Comparison of ENCODE assay signal across 2 cellular contexts in genomic region chr1:213977486-213977842, GRCh38.
A peak's percentile ranks its signal among the peaks of the same experiment; 100 is the strongest.
TF ChIP-seq lines count a peak whose summit lies in the region.

No MANE protein-coding gene starts in this region.

TF ChIP-seq in GM23338, 12 proteins besides CTCF, POLR2A, EP300 and RAD21:
- TF ChIP-seq CREB1 (CRISPR knock-in tag; IDR thresholded peaks at IDR 0.05; ENCODE audit: low read depth) = no peak
- TF ChIP-seq ETS1 (IDR thresholded peaks at IDR 0.05) = no peak
- TF ChIP-seq STAT1 (IDR thresholded peaks at IDR 0.05; ENCODE audit: unreplicated experiment) = no peak
- TF ChIP-seq NANOG (IDR thresholded peaks at IDR 0.05; ENCODE audit: borderline replicate concordance) = no peak
- TF ChIP-seq ZNF462 (CRISPR knock-in tag; IDR thresholded peaks at IDR 0.05) = no peak
- TF ChIP-seq JUNB (IDR thresholded peaks at IDR 0.05; ENCODE audit: unreplicated experiment) = no peak
- no peak for TF ChIP-seq EZH2 (IDR thresholded peaks at IDR 0.05; ENCODE audit: low read depth, unreplicated experiment)
- no peak for TF ChIP-seq EZH2phosphoT487 (IDR thresholded peaks at IDR 0.05; ENCODE audit: unreplicated experiment)
- TF ChIP-seq REST (IDR thresholded peaks at IDR 0.05; ENCODE audit: unreplicated experiment) = no peak
- no peak for TF ChIP-seq ZNF114 (CRISPR knock-in tag; IDR thresholded peaks at IDR 0.05)
- no peak for TF ChIP-seq POLR2AphosphoS5 (IDR thresholded peaks at IDR 0.05; ENCODE audit: low read depth)
- TF ChIP-seq ZNF331 (CRISPR knock-in tag; IDR thresholded peaks at IDR 0.05; ENCODE audit: low read depth) = no peak

TF ChIP-seq in endothelial cell of umbilical vein, 7 proteins besides CTCF, POLR2A, EP300 and RAD21:
- TF ChIP-seq GATA2 (IDR thresholded peaks at IDR 0.05; ENCODE audit: insufficient read depth, insufficient read length, low read depth, low read length) (peak; percentile 82), POLR2AphosphoS5 (IDR thresholded peaks at IDR 0.05; ENCODE audit: insufficient read depth, low read depth, low read length) (peak; percentile 83), JUN (IDR thresholded peaks at IDR 0.05; ENCODE audit: borderline replicate concordance, insufficient read depth, insufficient read length, low read depth) (peak; percentile 31), FOS (IDR thresholded peaks at IDR 0.05; ENCODE audit: borderline replicate concordance, insufficient read depth, low read length) (peak; percentile 66), MYC (IDR thresholded peaks at IDR 0.05; ENCODE audit: low read depth, low read length) (no peak), MAX (IDR thresholded peaks at IDR 0.05; ENCODE audit: insufficient read depth, insufficient read length) (no peak), EZH2 (IDR thresholded peaks at IDR 0.05; ENCODE audit: borderline replicate concordance, low read depth, low read length, severe bottlenecking) (no peak)
